Comparison of ENCODE assay signal across 8 cellular contexts in the genomic region with DNA sequence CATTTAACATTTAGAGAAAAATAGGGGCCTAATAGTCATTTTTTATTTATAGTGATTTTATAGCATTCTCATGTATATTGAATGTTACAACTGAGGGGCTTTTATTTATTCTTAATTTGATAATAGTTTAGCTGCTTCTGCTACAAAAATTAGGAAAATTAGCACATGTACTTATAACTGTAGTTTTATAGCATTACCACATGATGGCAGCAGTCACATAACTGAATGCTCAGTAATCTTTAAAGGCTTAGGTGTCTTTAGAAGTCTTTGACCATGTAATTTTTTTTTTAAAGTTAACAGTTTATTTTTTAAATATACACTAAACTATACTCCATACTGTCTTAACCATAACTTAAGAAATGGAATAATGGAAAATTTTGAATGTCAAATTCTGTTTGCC.
DNase-seq lines count a peak whose midpoint lies in the region; ATAC-seq and TF ChIP-seq lines count a peak whose summit lies in the region.

No MANE protein-coding gene starts in this region.

- no peaks in the 10 kb centered on the region for H3K79me2 ChIP-seq in Loucy (ENCODE audit: insufficient read depth, low read length)

- H3K9me3 Mint-ChIP-seq in activated naive CD4-positive, alpha-beta T cell treated with anti-CD3 and anti-CD28 coated beads, Interleukin-2, amount 50 U/mL, for 72 hours = no peaks in the 10 kb centered on the region

- H4K20me1 ChIP-seq in Loucy (ENCODE audit: insufficient read depth, low read length, poor library complexity, severe bottlenecking) = no peaks in the 10 kb centered on the region

- no peaks in the 10 kb centered on the region for H3K4me1 ChIP-seq in Loucy (ENCODE audit: insufficient read depth, low read length, poor library complexity, severe bottlenecking)

- H3K27ac Mint-ChIP-seq in activated naive CD4-positive, alpha-beta T cell treated with anti-CD3 and anti-CD28 coated beads, Interleukin-2, amount 50 U/mL, for 72 hours = no peak overlapping the region

- peak; percentile 57 for TF ChIP-seq CTCF in Loucy (conservative IDR thresholded peaks at IDR 0.05; ENCODE audit: low read length)

- H3K9ac ChIP-seq in Loucy (ENCODE audit: low read depth, low read length, poor library complexity, severe bottlenecking) = no peak overlapping the region

- no peaks in the 10 kb centered on the region for H3K27me3 ChIP-seq in Loucy (ENCODE audit: insufficient read depth, low read length, poor library complexity, severe bottlenecking)

- no peak for ATAC-seq in GM19023 (IDR thresholded peaks at IDR 0.05; ENCODE audit: unreplicated experiment)
- no peak for ATAC-seq in activated naive CD4-positive, alpha-beta T cell treated with anti-CD3 and anti-CD28 coated beads, Interleukin-2, amount 50 U/mL, for 72 hours
- ATAC-seq in HG03565 (IDR thresholded peaks at IDR 0.05; ENCODE audit: unreplicated experiment) = no peak

- peaks cover 54% of the 10 kb centered on the region; the same call in 1 of the 2 replicates for H3K36me3 ChIP-seq in Loucy (ENCODE audit: insufficient read depth, low read length)

- no peaks in the 10 kb centered on the region for H3K9me2 ChIP-seq in Loucy (replicated peaks; ENCODE audit: low read depth, low read length)

- H3K36me3 Mint-ChIP-seq in activated naive CD4-positive, alpha-beta T cell treated with anti-CD3 and anti-CD28 coated beads, Interleukin-2, amount 50 U/mL, for 72 hours = peaks cover 5 to 6% of the 10 kb centered on the region in 2 donors

- no peak overlapping the region for H2AFZ ChIP-seq in Loucy (ENCODE audit: low read length)

- H3K4me3 ChIP-seq in Loucy (ENCODE audit: low read length, poor library complexity, severe bottlenecking) = no peak overlapping the region

- no peaks in the 10 kb centered on the region for H3F3A ChIP-seq in Loucy (ENCODE audit: low read depth)

- no peaks in the 10 kb centered on the region for H3K9me3 ChIP-seq in Loucy (ENCODE audit: insufficient read depth, low read depth, low read length)

- DNase-seq in NCI-H2107 treated with DMSO at 0.1 percent for 48 hours (lab: John Stamatoyannopoulos, UW; ENCODE audit: unreplicated experiment) (peak; percentile 20), NCI-H2107 (lab: John Stamatoyannopoulos, UW) (no peak), amniotic epithelial cell (ENCODE audit: low read depth) (peak; percentile 44), kidney tubule cell (ENCODE audit: low spot score) (peak; percentile 50)
- DNase-seq in activated naive CD4-positive, alpha-beta T cell treated with anti-CD3 and anti-CD28 coated beads, Interleukin-2, amount 50 U/mL, for 72 hours (ENCODE audit: low spot score in 2 of 2) = no peak

- H3K4me2 ChIP-seq in Loucy (ENCODE audit: low read depth, low read length, poor library complexity, severe bottlenecking) = no peak overlapping the region

Comparison
In these comparisons a context has a peak if more than half of its experiments do, and no peak if none do; other contexts are left out.
1. DNase-seq: peak in NCI-H2107 treated with DMSO at 0.1 percent for 48 hours (single experiment), amniotic epithelial cell (single experiment) and kidney tubule cell (single experiment); none in NCI-H2107 (single experiment) and activated naive CD4-positive, alpha-beta T cell treated with anti-CD3 and anti-CD28 coated beads, Interleukin-2, amount 50 U/mL, for 72 hours (0 of 2).